In the genomic region with DNA sequence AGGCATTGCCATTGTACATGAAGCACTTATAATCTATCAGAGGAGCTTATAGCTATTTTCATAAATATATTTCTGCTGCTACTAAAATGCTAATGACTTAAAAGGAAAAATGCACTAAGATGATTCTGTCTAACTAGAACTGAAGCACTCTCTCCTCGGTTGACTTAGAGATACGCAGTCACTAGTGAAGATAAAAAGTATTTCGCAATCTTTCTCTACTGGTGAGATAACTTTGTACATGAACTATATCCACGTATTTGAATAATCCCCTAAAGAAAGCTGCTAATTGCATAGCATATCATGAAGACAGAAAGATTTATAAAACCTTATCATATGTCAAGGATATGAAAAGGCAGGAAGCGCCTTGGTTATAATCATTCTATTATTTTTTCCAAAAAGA, we compare ENCODE assay signal across 27 cellular contexts.
"Had no signal": no experiment of that assay in that cellular context is flagged by ENCODE, and none has a peak within 500 bp of the region (broad histone marks: within the 10 kb centered on the region; RNA-seq: fewer than 3 reads in every experiment).

No MANE protein-coding gene starts in this region.

- H3K27me3 ChIP-seq: ascending aorta, breast epithelium, dorsolateral prefrontal cortex had no signal

- H3K36me3 ChIP-seq: ascending aorta, breast epithelium had no signal

- H3K4me1 ChIP-seq: ascending aorta, breast epithelium had no signal

- FAIRE-seq: frontal cortex had no signal

- H3K9me3 ChIP-seq: ascending aorta, breast epithelium had no signal

- H3K27ac ChIP-seq: ascending aorta, breast epithelium, coronary artery, dorsolateral prefrontal cortex had no signal

- ATAC-seq: activated CD4-positive, alpha-beta T cell treated with anti-CD3 and anti-CD28 coated beads for 36 hours; activated CD8-positive, alpha-beta T cell treated with anti-CD3 and anti-CD28 coated beads, Interleukin-2, amount 10 ng/mL, durations not matched to agents 7 days and 5 days; activated naive CD4-positive, alpha-beta T cell treated with anti-CD3 and anti-CD28 coated beads, Interleukin-2, amount 50 U/mL, for 72 hours; activated T-cell treated with anti-CD3 and anti-CD28 coated beads, Interleukin-2, amount 50 U/mL, for 72 hours; esophagus mucosa; T-helper 17 cell had no signal

- DNase-seq: activated CD4-positive, alpha-beta memory T cell treated with anti-CD3 and anti-CD28 coated beads for 36 hours; activated CD4-positive, alpha-beta T cell treated with anti-CD3 and anti-CD28 coated beads for 36 hours; activated CD4-positive, alpha-beta T cell treated with anti-CD3 and anti-CD28 coated beads, Interleukin-2, amount 10 ng/mL, durations not matched to agents 24 days and 14 days; activated CD4-positive, CD25-positive, alpha-beta regulatory T cell; activated CD4-positive, CD25-positive, alpha-beta regulatory T cell treated with anti-CD3 and anti-CD28 coated beads, Interleukin-2, amount 50 U/mL, for 72 hours; activated CD8-positive, alpha-beta memory T cell treated with anti-CD3 and anti-CD28 coated beads, Interleukin-2, amount 50 U/mL, for 48 hours; activated CD8-positive, alpha-beta T cell treated with anti-CD3 and anti-CD28 coated beads, Interleukin-2, amount 10 ng/mL, durations not matched to agents 7 days and 5 days; activated gamma-delta T cell; activated naive CD4-positive, alpha-beta T cell; activated naive CD4-positive, alpha-beta T cell treated with anti-CD3 and anti-CD28 coated beads, Interleukin-2, amount 10 ng/mL, durations not matched to agents 7 days and 5 days; activated naive CD8-positive, alpha-beta T cell treated with anti-CD3 and anti-CD28 coated beads, Interleukin-2, amount 10 ng/mL, durations not matched to agents 7 days and 5 days; activated T-cell treated with anti-CD3 and anti-CD28 coated beads for 4 hours; activated T-cell treated with anti-CD3 and anti-CD28 coated beads, Interleukin-2, amount 50 U/mL, for 24 hours; activated T-cell treated with anti-CD3 and anti-CD28 coated beads, Interleukin-2, amount 50 U/mL, for 72 hours; dorsolateral prefrontal cortex; effector memory CD4-positive, alpha-beta T cell; endodermal cell; foreskin fibroblast; head of caudate nucleus; T-helper 17 cell; T1000 had no signal

- H3K4me3 ChIP-seq: ascending aorta, breast epithelium, coronary artery, dorsolateral prefrontal cortex had no signal
